ENCODE assay signal across 9 cellular contexts in genomic region chr3:14946749-14947104, GRCh38. TPM values are rescaled to one million over a fixed set of nuclear protein-coding genes. Genes with fewer than 3 reads are reported as not detected.
A peak's percentile ranks its signal among the peaks of the same experiment; 100 is the strongest.
DNase-seq lines count a peak whose midpoint lies in the region; ATAC-seq, FAIRE-seq and TF ChIP-seq lines count a peak whose summit lies in the region.
"Had no signal": no experiment of that assay in that cellular context is flagged by ENCODE, and none has a peak within 500 bp of the region (broad histone marks: within the 10 kb centered on the region; RNA-seq: fewer than 3 reads in every experiment).

No MANE protein-coding gene starts in this region.

- H3K27me3 ChIP-seq in keratinocyte (ENCODE audit: control insufficient read depth, extremely low read depth, insufficient read depth, low read length) = no peaks in the 10 kb centered on the region

- H3K9me1 ChIP-seq in keratinocyte (ENCODE audit: control insufficient read depth, extremely low read depth, insufficient read depth, low read length) = peaks cover 8% of the 10 kb centered on the region

- H3K36me3 ChIP-seq in keratinocyte (ENCODE audit: control insufficient read depth in 2 of 2, extremely low read depth in 1 of 2, insufficient read depth in 2 of 2, low read length in 2 of 2) = peaks cover 6 to 14% of the 10 kb centered on the region in 2 experiments

- H2AFZ ChIP-seq in keratinocyte (ENCODE audit: control insufficient read depth, low read length) = peak overlapping the region; percentile 90

- peak overlapping the region; percentile 91 for H3K27ac Mint-ChIP-seq in activated naive CD8-positive, alpha-beta T cell

- dilution Hi-C loops in keratinocyte (cut with MboI; ENCODE audit: extremely low pct_ligation_motif_present, low sequenced_read_pairs) = no loop called here

- H3K4me2 ChIP-seq in keratinocyte (ENCODE audit: control insufficient read depth, extremely low read depth, insufficient read depth, low read depth, low read length) = peak overlapping the region; percentile 92

- H3K4me3 Mint-ChIP-seq in activated naive CD8-positive, alpha-beta T cell = peak overlapping the region; percentile 94

- FAIRE-seq in keratinocyte (lab: Jason Lieb, UNC) = no peak
- FAIRE-seq: TTC549 had no signal

- peaks cover 61% of the 10 kb centered on the region for H3K79me2 ChIP-seq in keratinocyte (ENCODE audit: control insufficient read depth, insufficient read depth, low read length)

- no peak for ATAC-seq in HG02571 (IDR thresholded peaks at IDR 0.05; ENCODE audit: unreplicated experiment)
- no peak for ATAC-seq in HG03280 (IDR thresholded peaks at IDR 0.05; ENCODE audit: unreplicated experiment)

- H4K20me1 ChIP-seq in keratinocyte (ENCODE audit: control insufficient read depth, extremely low read depth, insufficient read depth, low read length) = no peaks in the 10 kb centered on the region

- peak overlapping the region; percentile 94 for H3K27ac ChIP-seq in keratinocyte (ENCODE audit: control insufficient read depth, insufficient read depth, low read length)

- peaks cover 7% of the 10 kb centered on the region for H3K4me1 ChIP-seq in keratinocyte (ENCODE audit: control insufficient read depth, extremely low read depth, insufficient read depth, low read length)

- H3K9me3 Mint-ChIP-seq in activated naive CD8-positive, alpha-beta T cell (ENCODE audit: low read depth) = no peaks in the 10 kb centered on the region

- DNase-seq in SKM-1 treated with dmso at 0.1 percent for 144 hours (lab: John Stamatoyannopoulos, UW; ENCODE audit: unreplicated experiment) (peak; percentile 8), SKM-1 (lab: John Stamatoyannopoulos, UW; ENCODE audit: unreplicated experiment) (no peak), keratinocyte (ENCODE audit: low read depth, low spot score) (no peak), superior temporal gyrus (ENCODE audit: extremely low spot score) (peak; percentile 40), NCI-H1436 treated with DMSO at 0.1 percent for 48 hours (lab: John Stamatoyannopoulos, UW) (no peak)

- no peaks in the 10 kb centered on the region for H3K9me3 ChIP-seq in keratinocyte (ENCODE audit: control insufficient read depth, low read depth, low read length)

- H3K9ac ChIP-seq in keratinocyte (ENCODE audit: control insufficient read depth, extremely low read depth, insufficient read depth, low read length) = peak overlapping the region; percentile 96

- peak overlapping the region; percentile 86 to 97 (median 95) for H3K4me3 ChIP-seq in keratinocyte (ENCODE audit: control insufficient read depth in 2 of 3, extremely low read depth in 1 of 3, insufficient read depth in 2 of 3, low read depth in 1 of 3, low read length in 3 of 3)

- peaks cover 5% of the 10 kb centered on the region for H3K36me3 Mint-ChIP-seq in activated naive CD8-positive, alpha-beta T cell

- no peak for TF ChIP-seq CTCF in keratinocyte (optimal IDR thresholded peaks at IDR 0.05 in 1 of 3, IDR thresholded peaks at IDR 0.05 in 1 of 3, conservative IDR thresholded peaks at IDR 0.05 in 1 of 3; ENCODE audit: extremely low read depth in 1 of 3, insufficient read depth in 2 of 3, low read length in 3 of 3)

- peaks cover 49% of the 10 kb centered on the region for H3K4me1 Mint-ChIP-seq in activated naive CD8-positive, alpha-beta T cell (ENCODE audit: low read depth)

- no peaks in the 10 kb centered on the region for H3K27me3 Mint-ChIP-seq in activated naive CD8-positive, alpha-beta T cell

RNA-seq across cellular contexts. Expression of gene NR2C2, which starts 0.7 kb away (rescaled TPM):
- polyA plus RNA-seq in keratinocyte = 7.0 to 12.6 TPM (median 9.4 TPM) in 3 replicates
- 11.3 TPM for polyA plus RNA-seq in keratinocyte (2011; ENCODE audit: low read depth)
- polyA plus RNA-seq in keratinocyte (2011; cell fraction: cytosol; rRNA removed) = 5.1 and 7.7 TPM in 2 replicates
- 32.9 and 34.9 TPM in 2 replicates for polyA plus RNA-seq in keratinocyte (2011; cell fraction: nucleus; rRNA removed)
- polyA plus RNA-seq in keratinocyte (2012; ENCODE audit: low replicate concordance) = 10.4 and 11.0 TPM in 2 replicates
- 15.0 to 31.6 TPM (median 23.4 TPM) in 3 replicates for polyA minus RNA-seq in keratinocyte
- 13.8 TPM for polyA minus RNA-seq in keratinocyte (2011; cell fraction: cytosol; rRNA and poly(A)+ RNA removed)
- polyA minus RNA-seq in keratinocyte (2011; cell fraction: nucleus; rRNA and poly(A)+ RNA removed) = 22.8 and 39.6 TPM in 2 replicates

Comparison
In these comparisons a context has a peak if more than half of its experiments do, and no peak if none do; other contexts are left out.
1. DNase-seq: peak in SKM-1 treated with dmso at 0.1 percent for 144 hours (single experiment) and superior temporal gyrus (single experiment); none in SKM-1 (single experiment), keratinocyte (single experiment) and NCI-H1436 treated with DMSO at 0.1 percent for 48 hours (single experiment).